Comparison of ENCODE assay signal across 17 cellular contexts in the genomic region with DNA sequence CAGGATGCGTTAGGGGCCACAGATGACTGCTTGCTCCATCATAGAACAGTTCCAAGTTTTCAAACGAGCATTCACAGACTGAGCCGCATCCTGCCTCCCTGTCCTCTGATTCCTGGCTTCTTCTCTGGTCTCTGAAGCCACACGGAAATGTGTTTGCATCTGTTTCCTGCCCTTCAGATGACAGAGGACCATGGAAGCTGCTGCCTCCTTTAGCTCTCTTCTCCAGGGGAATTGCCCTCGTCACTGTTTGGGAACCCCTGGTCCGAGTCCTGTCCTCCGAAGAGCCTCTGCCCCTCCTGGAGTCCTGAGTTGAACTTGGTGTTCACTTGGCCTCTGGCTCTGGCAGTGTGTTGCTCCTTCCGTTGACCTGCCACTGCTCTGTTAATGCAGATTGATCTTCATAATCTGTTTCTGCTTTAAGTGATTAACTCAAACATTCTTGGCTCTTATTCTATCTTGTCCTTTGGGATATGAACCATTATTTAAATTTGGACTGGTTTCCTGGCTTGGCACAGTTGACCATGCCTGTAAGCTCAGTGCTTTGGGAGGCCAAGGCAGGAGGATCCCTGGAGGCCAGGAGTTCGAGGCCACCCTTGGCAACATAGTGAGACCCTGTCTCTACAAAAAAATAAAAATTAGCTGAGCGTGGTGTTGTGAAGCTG.
A peak's percentile ranks its signal among the peaks of the same experiment; 100 is the strongest.
DNase-seq lines count a peak whose midpoint lies in the region; ATAC-seq and TF ChIP-seq lines count a peak whose summit lies in the region.
"Had no signal": no experiment of that assay in that cellular context is flagged by ENCODE, and none has a peak within 500 bp of the region (broad histone marks: within the 10 kb centered on the region; RNA-seq: fewer than 3 reads in every experiment).

No MANE protein-coding gene starts in this region.

- ATAC-seq in lower lobe of right lung: peak; percentile 14 to 52
- no peak for ATAC-seq in HG03045 (IDR thresholded peaks at IDR 0.05; ENCODE audit: unreplicated experiment)

- no peaks in the 10 kb centered on the region for H3K4me1 Mint-ChIP-seq in activated T-helper 1 cell treated with anti-CD3 and anti-CD28 coated beads, Interleukin-12 subunit alpha, Interleukin-12 subunit beta, Interleukin-2, Interleukin-4 antibody, amounts not matched to agents 30 ng/mL and 10 ng/mL and 1 ng/mL, durations not matched to agents 14 hours and 24 hours and 36 hours (ENCODE audit: low read depth)

- no peaks in the 10 kb centered on the region for H3K27me3 Mint-ChIP-seq in activated T-helper 1 cell treated with anti-CD3 and anti-CD28 coated beads, Interleukin-12 subunit alpha, Interleukin-12 subunit beta, Interleukin-2, Interleukin-4 antibody, amounts not matched to agents 30 ng/mL and 10 ng/mL and 1 ng/mL, durations not matched to agents 14 hours and 24 hours and 36 hours (ENCODE audit: insufficient read depth)

- TF ChIP-seq CTCF in lower lobe of right lung (IDR thresholded peaks at IDR 0.05) (no peak), stomach (IDR thresholded peaks at IDR 0.05) (no peak), tibial nerve (IDR thresholded peaks at IDR 0.05) (no peak)

- no peak for TF ChIP-seq POLR2A in stomach (IDR thresholded peaks at IDR 0.05)
- no peak for TF ChIP-seq POLR2A in tibial nerve (IDR thresholded peaks at IDR 0.05)

- H3K27ac Mint-ChIP-seq in activated T-helper 1 cell treated with anti-CD3 and anti-CD28 coated beads, Interleukin-12 subunit alpha, Interleukin-12 subunit beta, Interleukin-2, Interleukin-4 antibody, amounts not matched to agents 30 ng/mL and 10 ng/mL and 1 ng/mL, durations not matched to agents 14 hours and 24 hours and 36 hours: peak overlapping the region; percentile 16

- H3K27ac ChIP-seq in lower lobe of right lung: peak overlapping the region; percentile 65
- peak overlapping the region in 4 of 5 donors; percentile 48 to 74 (median 66) for H3K27ac ChIP-seq in stomach
- peak overlapping the region in 1 of 4 donors; percentile 41 for H3K27ac ChIP-seq in tibial nerve
- H3K27ac ChIP-seq: neural progenitor cell had no signal

- WGBS in stomach, 5 donors: 55 to 79% (median 73%) methylated on average over 8 to 10 of the region's 10 CpGs
- 64 to 68% methylated on average over 10 of the region's 10 CpGs for WGBS in tibial nerve, 2 donors

- H3K9me3 Mint-ChIP-seq in activated T-helper 1 cell treated with anti-CD3 and anti-CD28 coated beads, Interleukin-12 subunit alpha, Interleukin-12 subunit beta, Interleukin-2, Interleukin-4 antibody, amounts not matched to agents 30 ng/mL and 10 ng/mL and 1 ng/mL, durations not matched to agents 14 hours and 24 hours and 36 hours: no peaks in the 10 kb centered on the region
- H3K9me3 Mint-ChIP-seq: neural progenitor cell had no signal

- H3K36me3 ChIP-seq in lower lobe of right lung (peaks cover 53% of the 10 kb centered on the region), stomach (peaks cover 5 to 54% (median 45%) of the 10 kb centered on the region in 4 donors), tibial nerve (peaks cover 0 to 37% (median 3%) of the 10 kb centered on the region in 3 donors)

- no peak for TF ChIP-seq EP300 in stomach (IDR thresholded peaks at IDR 0.05)
- TF ChIP-seq EP300 in tibial nerve (IDR thresholded peaks at IDR 0.05): no peak

- no peak for DNase-seq in activated T-helper 1 cell treated with anti-CD3 and anti-CD28 coated beads, Interleukin-12 subunit alpha, Interleukin-12 subunit beta, Interleukin-2, Interleukin-4 antibody, amounts not matched to agents 30 ng/mL and 10 ng/mL and 1 ng/mL, durations not matched to agents 14 hours and 24 hours and 36 hours (ENCODE audit: low spot score)
- DNase-seq in fibroblast of peridontal ligament (ENCODE audit: extremely low read depth): peak; percentile 51
- no peak for DNase-seq in lower lobe of right lung
- DNase-seq in stomach: no peak
- no peak for DNase-seq in hepatic stellate cell (ENCODE audit: low spot score)
- DNase-seq in cerebellum (ENCODE audit: low spot score): no peak
- DNase-seq in tibial nerve (ENCODE audit: low spot score in 2 of 2): no peak
- DNase-seq: activated CD4-positive, alpha-beta T cell treated with anti-CD3 and anti-CD28 coated beads, Interleukin-2, amount 50 U/mL, for 48 hours; amygdala; GF-D8; IMR-90; NCI-H2081; NCI-H526; OCI-M1 had no signal

- H3K4me3 ChIP-seq in lower lobe of right lung: no peak overlapping the region
- no peak overlapping the region for H3K4me3 ChIP-seq in stomach
- H3K4me3 ChIP-seq in tibial nerve: no peak overlapping the region
- H3K4me3 ChIP-seq: neural progenitor cell, skin epidermis had no signal

- intact Hi-C loops in activated T-helper 1 cell treated with anti-CD3 and anti-CD28 coated beads, Interleukin-12 subunit alpha, Interleukin-12 subunit beta, Interleukin-2, Interleukin-4 antibody, amounts not matched to agents 30 ng/mL and 10 ng/mL and 1 ng/mL, durations not matched to agents 14 hours and 24 hours and 36 hours (cut with micrococcal nuclease): no loop called here
- intact Hi-C loops in lower lobe of right lung (cut with DNase I) (no loop called here), stomach (cut with DNase I; ENCODE audit: low total_unique reads) (no loop called here)

- H3K4me1 ChIP-seq in lower lobe of right lung: peaks cover 12% of the 10 kb centered on the region
- peaks cover 0 to 55% (median 15%) of the 10 kb centered on the region in 4 donors for H3K4me1 ChIP-seq in stomach
- H3K4me1 ChIP-seq in tibial nerve: peaks cover 0 to 6% (median 0%) of the 10 kb centered on the region in 4 donors
- H3K4me1 ChIP-seq: neural progenitor cell had no signal

- H3K9me3 ChIP-seq in lower lobe of right lung (no peaks in the 10 kb centered on the region), stomach (no peaks in the 10 kb centered on the region), tibial nerve (no peaks in the 10 kb centered on the region)

- H3K36me3 Mint-ChIP-seq in activated T-helper 1 cell treated with anti-CD3 and anti-CD28 coated beads, Interleukin-12 subunit alpha, Interleukin-12 subunit beta, Interleukin-2, Interleukin-4 antibody, amounts not matched to agents 30 ng/mL and 10 ng/mL and 1 ng/mL, durations not matched to agents 14 hours and 24 hours and 36 hours (ENCODE audit: low read depth): peaks cover 23% of the 10 kb centered on the region

- H3K4me3 Mint-ChIP-seq in activated T-helper 1 cell treated with anti-CD3 and anti-CD28 coated beads, Interleukin-12 subunit alpha, Interleukin-12 subunit beta, Interleukin-2, Interleukin-4 antibody, amounts not matched to agents 30 ng/mL and 10 ng/mL and 1 ng/mL, durations not matched to agents 14 hours and 24 hours and 36 hours: no peak overlapping the region
- H3K4me3 Mint-ChIP-seq: neural progenitor cell had no signal

- H3K27me3 ChIP-seq in lower lobe of right lung (ENCODE audit: low read depth): no peaks in the 10 kb centered on the region
- H3K27me3 ChIP-seq in stomach: no peaks in the 10 kb centered on the region
- no peaks in the 10 kb centered on the region for H3K27me3 ChIP-seq in tibial nerve
- H3K27me3 ChIP-seq: neural progenitor cell had no signal
